In the genomic region with DNA sequence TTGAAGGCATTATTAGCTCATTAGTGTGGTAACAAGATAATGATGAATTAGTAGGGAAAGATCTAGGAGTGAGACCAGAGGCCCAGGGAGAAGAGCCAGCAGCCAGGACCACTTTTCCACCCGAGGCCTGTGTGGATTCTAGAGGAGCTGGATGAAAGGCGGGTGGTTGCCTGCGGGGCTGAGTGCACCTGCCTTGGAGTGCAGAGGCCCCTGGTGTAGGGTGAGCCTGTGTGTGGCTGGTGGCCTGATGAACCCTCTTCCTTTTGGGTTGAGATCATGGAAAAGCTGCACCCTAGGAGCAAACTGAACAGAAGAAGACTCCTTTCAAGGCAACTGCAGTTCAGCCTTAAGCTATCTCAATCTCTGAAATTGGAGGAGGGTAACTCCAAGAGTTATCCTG, we compare ENCODE assay signal across 17 cellular contexts. TPM values are rescaled to one million over a fixed set of nuclear protein-coding genes. Genes with fewer than 3 reads are reported as not detected.
DNase-seq lines count a peak whose midpoint lies in the region; ATAC-seq, FAIRE-seq and TF ChIP-seq lines count a peak whose summit lies in the region.
"Had no signal": no experiment of that assay in that cellular context is flagged by ENCODE, and none has a peak within 500 bp of the region (broad histone marks: within the 10 kb centered on the region; RNA-seq: fewer than 3 reads in every experiment).

No MANE protein-coding gene starts in this region.

- TF ChIP-seq EP300 in H1 (IDR thresholded peaks at IDR 0.05; ENCODE audit: borderline replicate concordance in 1 of 2, low read depth in 2 of 2, low read length in 2 of 2): no peak

- H3K9me3 ChIP-seq in H1 (ENCODE audit: insufficient read depth in 2 of 2, low read depth in 1 of 2, low read length in 1 of 2): no peaks in the 10 kb centered on the region

- no peaks in the 10 kb centered on the region for H3K36me3 ChIP-seq in H1 (ENCODE audit: control insufficient read depth in 2 of 4, insufficient read depth in 4 of 4, low read length in 3 of 4)

- no peaks in the 10 kb centered on the region for H3K9me3 Mint-ChIP-seq in naive thymus-derived CD8-positive, alpha-beta T cell
- H3K9me3 Mint-ChIP-seq: activated T-helper 1 cell treated with anti-CD3 and anti-CD28 coated beads, Interleukin-12 subunit alpha, Interleukin-12 subunit beta, Interleukin-2, Interleukin-4 antibody, amounts not matched to agents 30 ng/mL and 10 ng/mL and 1 ng/mL, durations not matched to agents 14 hours and 24 hours and 36 hours; HFFc6; memory B cell had no signal

- intact Hi-C loops in posterior vena cava (cut with DNase I): no loop called here

- no peak overlapping the region for H2BK5ac ChIP-seq in H1 (ENCODE audit: low read depth, low read length)

- H2BK15ac ChIP-seq in H1 (ENCODE audit: low read length): no peak overlapping the region

- H3K27me3 Mint-ChIP-seq in naive thymus-derived CD8-positive, alpha-beta T cell: peaks cover 5 to 47% (median 18%) of the 10 kb centered on the region in 5 donors

- no peaks in the 10 kb centered on the region for H3K23me2 ChIP-seq in H1 (ENCODE audit: low read depth, low read length)

- H2BK12ac ChIP-seq in H1 (ENCODE audit: low read depth, low read length): no peak overlapping the region

- no peak overlapping the region for H3K9ac ChIP-seq in H1 (replicated peaks in 1 of 4; ENCODE audit: extremely low read depth in 1 of 4, low read depth in 3 of 4, low read length in 3 of 4)

- H2BK120ac ChIP-seq in H1 (replicated peaks; ENCODE audit: low read depth, low read length): no peak overlapping the region

- no peak overlapping the region for H3K56ac ChIP-seq in H1 (replicated peaks; ENCODE audit: insufficient read length, low read depth, low read length)

- H3K4me1 ChIP-seq in H1 (replicated peaks in 1 of 4; ENCODE audit: control insufficient read depth in 3 of 4, insufficient read depth in 4 of 4, low read length in 3 of 4): no peaks in the 10 kb centered on the region

- no peak overlapping the region for H3K4me3 Mint-ChIP-seq in naive thymus-derived CD8-positive, alpha-beta T cell
- H3K4me3 Mint-ChIP-seq: activated T-helper 1 cell treated with anti-CD3 and anti-CD28 coated beads, Interleukin-12 subunit alpha, Interleukin-12 subunit beta, Interleukin-2, Interleukin-4 antibody, amounts not matched to agents 30 ng/mL and 10 ng/mL and 1 ng/mL, durations not matched to agents 14 hours and 24 hours and 36 hours; HFFc6; memory B cell had no signal

- TF ChIP-seq RAD21 in H1 (IDR thresholded peaks at IDR 0.05 in 1 of 2, conservative IDR thresholded peaks at IDR 0.05 in 1 of 2; ENCODE audit: low read depth in 2 of 2, low read length in 2 of 2): peak; percentile 73 to 79

- H2BK20ac ChIP-seq in H1 (ENCODE audit: low read length): no peak overlapping the region

- H3K79me2 ChIP-seq in H1 (ENCODE audit: control insufficient read depth in 1 of 2, insufficient read depth in 2 of 2, low read length in 2 of 2): no peaks in the 10 kb centered on the region; a peak in 1 of 4 replicates

- no peak for ATAC-seq in naive thymus-derived CD8-positive, alpha-beta T cell

- no peak overlapping the region for H4K5ac ChIP-seq in H1 (ENCODE audit: insufficient read length, low read depth, low read length)

- FAIRE-seq in H1 (lab: Jason Lieb, UNC): no peak
- FAIRE-seq: colon, urothelium cell line had no signal

- no peak overlapping the region for H2AK5ac ChIP-seq in H1 (ENCODE audit: low read depth, low read length)

- WGBS in H1 (ENCODE audit: extremely low coverage in 1 of 2, insufficient coverage in 1 of 2, insufficient read length in 1 of 2, insufficient replicate concordance in 2 of 2, low coverage in 1 of 2, low lambda C conversion rate in 2 of 2, missing lambda C conversion rate in 1 of 2), 2 experiments: 48% methylated on average over 3 of the region's 3 CpGs; no CpG with 5 or more reads in 1 of the 2 experiments

- no peaks in the 10 kb centered on the region for H3K36me3 Mint-ChIP-seq in naive thymus-derived CD8-positive, alpha-beta T cell
- H3K36me3 Mint-ChIP-seq: memory B cell had no signal

- no peak overlapping the region for H3K4me3 ChIP-seq in H1 (ENCODE audit: extremely low read depth in 1 of 4, insufficient read depth in 2 of 4, low read depth in 3 of 4, low read length in 4 of 4)

- TF ChIP-seq POLR2A in H1 (IDR thresholded peaks at IDR 0.05; ENCODE audit: control extremely low read depth in 1 of 2, low read depth in 2 of 2, low read length in 2 of 2): no peak

- CTCF ChIA-PET in H1 (lab: Charles Lee; ENCODE audit: partially characterized antibody): interaction anchor here (0.6 to 20.6 kb wide), 26 partner anchors 8 to 423 kb away, joined by 3 to 473 read pairs (median 6); partner anchors contain the start of genes KCNJ5 and TP53AIP1

- H4K91ac ChIP-seq in H1 (replicated peaks; ENCODE audit: insufficient read length, low read length): no peak overlapping the region

- H3K18ac ChIP-seq in H1 (ENCODE audit: extremely low read depth, low read length): no peak overlapping the region

- no peaks in the 10 kb centered on the region for H3K4me1 Mint-ChIP-seq in naive thymus-derived CD8-positive, alpha-beta T cell
- H3K4me1 Mint-ChIP-seq: memory B cell had no signal

- no peak overlapping the region for H4K8ac ChIP-seq in H1 (ENCODE audit: extremely low read depth, insufficient read depth, low read length)

- H3K27ac ChIP-seq in H1 (ENCODE audit: low read depth, low read length): no peak overlapping the region

- peaks cover 0 to 2% of the 10 kb centered on the region in 2 experiments for H4K20me1 ChIP-seq in H1 (replicated peaks in 1 of 2; ENCODE audit: control insufficient read depth in 1 of 2, insufficient read depth in 2 of 2, low read length in 2 of 2)

- TF ChIP-seq CTCF in H1 (IDR thresholded peaks at IDR 0.05; ENCODE audit: control extremely low read depth in 1 of 3, insufficient read depth in 1 of 3, low read depth in 1 of 3, low read length in 3 of 3): peak; percentile 67 to 73 (median 71)

- POLR2A ChIA-PET in H1 (lab: Charles Lee; ENCODE audit: partially characterized antibody): interaction anchor here (1.3 to 1.5 kb wide), 3 partner anchors 9 to 64 kb away, joined by 3 to 5 read pairs (median 4); no protein-coding TSS in a partner anchor
- POLR2A ChIA-PET in naive thymus-derived CD8-positive, alpha-beta T cell (lab: Charles Lee): no interaction called here

- H3K4me2 ChIP-seq in H1 (ENCODE audit: insufficient read depth in 1 of 2, low read depth in 2 of 2, low read length in 2 of 2): no peak overlapping the region

- DNase-seq in NCI-H1105 treated with DMSO at 0.1 percent for 48 hours (lab: John Stamatoyannopoulos, UW) (peak; percentile 16), NCI-H1105 (lab: John Stamatoyannopoulos, UW) (no peak), NCI-H526 (lab: John Stamatoyannopoulos, UW) (peak; percentile 47 to 85), H1 (ENCODE audit: low read depth in 1 of 2, low spot score in 2 of 2) (no peak), posterior vena cava (ENCODE audit: low spot score) (peak; percentile 30), DMS79 (lab: John Stamatoyannopoulos, UW) (no peak)
- no peak for DNase-seq in naive thymus-derived CD8-positive, alpha-beta T cell
- no peak for DNase-seq in stimulated activated CD4-positive, alpha-beta T cell treated with anti-CD3 and anti-CD28 coated beads, Interleukin-4, amount 100 ng/mL, for 24 hours
- DNase-seq: 8988T, glutamatergic neuron, HFFc6, OCI-M1, retina had no signal

- H3K27ac Mint-ChIP-seq in naive thymus-derived CD8-positive, alpha-beta T cell: no peak overlapping the region
- H3K27ac Mint-ChIP-seq: activated T-helper 1 cell treated with anti-CD3 and anti-CD28 coated beads, Interleukin-12 subunit alpha, Interleukin-12 subunit beta, Interleukin-2, Interleukin-4 antibody, amounts not matched to agents 30 ng/mL and 10 ng/mL and 1 ng/mL, durations not matched to agents 14 hours and 24 hours and 36 hours; HFFc6; memory B cell had no signal

- no peak overlapping the region for H3K23ac ChIP-seq in H1 (ENCODE audit: insufficient read length)

- peaks cover 0 to 2% (median 0%) of the 10 kb centered on the region in 4 experiments; a peak in 3 of 7 replicates for H3K27me3 ChIP-seq in H1 (replicated peaks in 1 of 4; ENCODE audit: control insufficient read depth in 3 of 4, extremely low read depth in 1 of 4, insufficient read depth in 3 of 4, low read length in 3 of 4)

- no peak overlapping the region for H3K4ac ChIP-seq in H1 (replicated peaks; ENCODE audit: insufficient read length, low read depth, low read length)

- no peak overlapping the region for H3K14ac ChIP-seq in H1 (ENCODE audit: insufficient read length)

- H2AFZ ChIP-seq in H1 (ENCODE audit: low read length): no peak overlapping the region

- no peaks in the 10 kb centered on the region for H3K79me1 ChIP-seq in H1 (ENCODE audit: low read depth, low read length)

TF ChIP-seq in H1, 55 proteins besides CTCF, POLR2A, EP300 and RAD21 (continues in another document):
- TF ChIP-seq BRCA1 (IDR thresholded peaks at IDR 0.05; ENCODE audit: low read depth, low read length) (no peak), SP2 (IDR thresholded peaks at IDR 0.05; ENCODE audit: low read length) (no peak), SP1 (IDR thresholded peaks at IDR 0.05; ENCODE audit: low read depth, low read length) (no peak)

RNA-seq across cellular contexts. Expression of gene TP53AIP1, which starts 5.9 kb away (rescaled TPM):
- total RNA-seq in H1 (2021; fragmentation: NEBNext Ultra II Directional; extraction: Animal tissue kit (Norgen Biotek cat#: 25700)): not detected in 2 replicates
- polyA plus RNA-seq in H1 (2011; rRNA removed): 0.03 TPM in 1 of 2 replicates, not detected in the other
- polyA plus RNA-seq in H1 (2011; cell fraction: cytosol; rRNA removed): 0.04 TPM
- polyA plus RNA-seq in H1 (2011; cell fraction: nucleus; rRNA removed): 0.19 TPM
- 0.18 to 0.25 TPM in 2 of 4 replicates, not detected in the others for polyA plus RNA-seq in H1 (2012, experiment 1 of 2)
- not detected for polyA plus RNA-seq in H1 (2012, experiment 2 of 2)
- 0.04 TPM for polyA plus RNA-seq in H1 (2013, experiment 1 of 2)
- 0.02 TPM for polyA plus RNA-seq in H1 (2013, experiment 2 of 2)
- not detected in 2 replicates for polyA minus RNA-seq in H1 (2011; rRNA and poly(A)+ RNA removed)
- polyA minus RNA-seq in H1 (2011; cell fraction: cytosol; rRNA and poly(A)+ RNA removed): not detected
- polyA minus RNA-seq in H1 (2011; cell fraction: nucleus; rRNA and poly(A)+ RNA removed): 0.70 TPM
- total RNA-seq in posterior vena cava: not detected
- not detected for total RNA-seq in naive thymus-derived CD8-positive, alpha-beta T cell
- polyA plus RNA-seq in naive thymus-derived CD8-positive, alpha-beta T cell: not detected
- total RNA-seq: activated T-helper 1 cell treated with anti-CD3 and anti-CD28 coated beads, Interleukin-12 subunit alpha, Interleukin-12 subunit beta, Interleukin-2, Interleukin-4 antibody, amounts not matched to agents 30 ng/mL and 10 ng/mL and 1 ng/mL, durations not matched to agents 14 hours and 24 hours and 36 hours; HFFc6 had no signal

RNA-seq across cellular contexts. Expression of gene KCNJ5, which starts 57.4 kb away (rescaled TPM):
- not detected in 2 replicates for total RNA-seq in H1 (2021; fragmentation: NEBNext Ultra II Directional; extraction: Animal tissue kit (Norgen Biotek cat#: 25700))
- polyA plus RNA-seq in H1 (2011; rRNA removed): 0.03 and 0.05 TPM in 2 replicates
- 0.03 TPM for polyA plus RNA-seq in H1 (2011; cell fraction: cytosol; rRNA removed)
- polyA plus RNA-seq in H1 (2011; cell fraction: nucleus; rRNA removed): 0.10 TPM
- polyA plus RNA-seq in H1 (2012, experiment 1 of 2): 0.03 to 0.09 TPM in 2 of 4 replicates, not detected in the others
- not detected for polyA plus RNA-seq in H1 (2012, experiment 2 of 2)
- not detected for polyA plus RNA-seq in H1 (2013, experiment 1 of 2)
- not detected for polyA plus RNA-seq in H1 (2013, experiment 2 of 2)
- 0.13 TPM in 1 of 2 replicates, not detected in the other for polyA minus RNA-seq in H1 (2011; rRNA and poly(A)+ RNA removed)
- 0.22 TPM for polyA minus RNA-seq in H1 (2011; cell fraction: cytosol; rRNA and poly(A)+ RNA removed)
- polyA minus RNA-seq in H1 (2011; cell fraction: nucleus; rRNA and poly(A)+ RNA removed): not detected
- 1 to 10 TPM in 1 of 2 donors, under 1 TPM in 1; 0.52 to 1.9 TPM for total RNA-seq in posterior vena cava
- not detected for total RNA-seq in naive thymus-derived CD8-positive, alpha-beta T cell
- not detected for polyA plus RNA-seq in naive thymus-derived CD8-positive, alpha-beta T cell
- total RNA-seq: activated T-helper 1 cell treated with anti-CD3 and anti-CD28 coated beads, Interleukin-12 subunit alpha, Interleukin-12 subunit beta, Interleukin-2, Interleukin-4 antibody, amounts not matched to agents 30 ng/mL and 10 ng/mL and 1 ng/mL, durations not matched to agents 14 hours and 24 hours and 36 hours; HFFc6 had no signal

Comparison
In these comparisons a context has a peak if more than half of its experiments do, and no peak if none do; other contexts are left out.
1. DNase-seq: peak in NCI-H1105 treated with DMSO at 0.1 percent for 48 hours (single experiment), NCI-H526 (2 of 2) and posterior vena cava (single experiment); none in NCI-H1105 (single experiment), H1 (0 of 2), naive thymus-derived CD8-positive, alpha-beta T cell (0 of 10), stimulated activated CD4-positive, alpha-beta T cell treated with anti-CD3 and anti-CD28 coated beads, Interleukin-4, amount 100 ng/mL, for 24 hours (single experiment) and DMS79 (single experiment).